ENCODE assay signal across 1 cellular context in genomic region chr1:54865238-54866073, GRCh38.
TF ChIP-seq lines count a peak whose summit lies in the region.

No MANE protein-coding gene starts in this region.

TF ChIP-seq in HepG2, 621 proteins besides CTCF, POLR2A, EP300 and RAD21 (continued from another document and continues in another):
- TF ChIP-seq MLXIP (CRISPR knock-in tag; IDR thresholded peaks at IDR 0.05; ENCODE audit: borderline replicate concordance) (no peak), TFDP2 (CRISPR knock-in tag; IDR thresholded peaks at IDR 0.05) (peak; percentile 55), SUZ12 (IDR thresholded peaks at IDR 0.05; ENCODE audit: low read depth, low read length) (no peak), ZNF501 (CRISPR knock-in tag; IDR thresholded peaks at IDR 0.05) (no peak; the same call in 1 of the 2 replicates), SMYD3 (CRISPR knock-in tag; IDR thresholded peaks at IDR 0.05) (peak; percentile 86), DNMT3B (CRISPR knock-in tag; conservative IDR thresholded peaks at IDR 0.05) (no peak), ZNF333 (CRISPR knock-in tag; IDR thresholded peaks at IDR 0.05; ENCODE audit: borderline replicate concordance) (no peak), FOXJ3 (CRISPR knock-in tag; IDR thresholded peaks at IDR 0.05; ENCODE audit: borderline replicate concordance) (no peak), AGO2 (optimal IDR thresholded peaks at IDR 0.05; ENCODE audit: low read depth, low read length) (no peak), ZBTB25 (CRISPR knock-in tag; IDR thresholded peaks at IDR 0.05) (peak; percentile 55), CCDC6 (CRISPR knock-in tag; IDR thresholded peaks at IDR 0.05) (no peak), ZNF337 (CRISPR knock-in tag; IDR thresholded peaks at IDR 0.05; ENCODE audit: borderline replicate concordance, low read depth) (0 out of 2 replicates have a peak, but pooled peaks have one; percentile 31), CBX1 (IDR thresholded peaks at IDR 0.05; ENCODE audit: low read depth) (no peak), SSRP1 (CRISPR knock-in tag; IDR thresholded peaks at IDR 0.05) (no peak), REPIN1 (CRISPR knock-in tag; IDR thresholded peaks at IDR 0.05; ENCODE audit: borderline replicate concordance, low read depth) (peak; percentile 84; the same call in 1 of the 2 replicates), ZFP62 (CRISPR knock-in tag; IDR thresholded peaks at IDR 0.05) (no peak), HNF4A (CRISPR knock-in tag; IDR thresholded peaks at IDR 0.05) (peak; percentile 59; the same call in 1 of the 2 replicates), TCF7 (IDR thresholded peaks at IDR 0.05; ENCODE audit: low read depth) (0 out of 2 replicates have a peak, but pooled peaks have one; percentile 30), THAP11 (CRISPR knock-in tag; IDR thresholded peaks at IDR 0.05) (no peak), RNF2 (conservative IDR thresholded peaks at IDR 0.05; ENCODE audit: low read depth) (no peak), ZNF598 (CRISPR knock-in tag; IDR thresholded peaks at IDR 0.05; ENCODE audit: borderline replicate concordance) (no peak), ZNF335 (CRISPR knock-in tag; IDR thresholded peaks at IDR 0.05) (0 out of 2 replicates have a peak, but pooled peaks have one; percentile 58), NFIC (IDR thresholded peaks at IDR 0.05; ENCODE audit: low read length) (peak; percentile 34; the same call in 1 of the 2 replicates), MTA1 (CRISPR knock-in tag; IDR thresholded peaks at IDR 0.05; ENCODE audit: borderline replicate concordance) (no peak), STAT5B (CRISPR knock-in tag; IDR thresholded peaks at IDR 0.05) (no peak), HES4 (CRISPR knock-in tag; IDR thresholded peaks at IDR 0.05; ENCODE audit: borderline replicate concordance) (no peak), STAG1 (CRISPR knock-in tag; IDR thresholded peaks at IDR 0.05) (peak; percentile 13; the same call in 1 of the 2 replicates), ZKSCAN1 (IDR thresholded peaks at IDR 0.05; ENCODE audit: low read length) (no peak), ZGPAT (CRISPR knock-in tag; IDR thresholded peaks at IDR 0.05) (peak; percentile 85), ZFY (CRISPR knock-in tag; IDR thresholded peaks at IDR 0.05) (0 out of 2 replicates have a peak, but pooled peaks have one; percentile 9), PHF21A (CRISPR knock-in tag; IDR thresholded peaks at IDR 0.05) (peak; percentile 73), NCOR1 (IDR thresholded peaks at IDR 0.05; ENCODE audit: borderline replicate concordance, low read length) (0 out of 2 replicates have a peak, but pooled peaks have one; percentile 19), ZNF746 (CRISPR knock-in tag; IDR thresholded peaks at IDR 0.05) (peak; percentile 97), IKZF1 (IDR thresholded peaks at IDR 0.05) (no peak), ZNF329 (CRISPR knock-in tag; IDR thresholded peaks at IDR 0.05; ENCODE audit: low read depth) (no peak), ZBTB37 (CRISPR knock-in tag; IDR thresholded peaks at IDR 0.05) (no peak)
- TF ChIP-seq, protein P1, sequence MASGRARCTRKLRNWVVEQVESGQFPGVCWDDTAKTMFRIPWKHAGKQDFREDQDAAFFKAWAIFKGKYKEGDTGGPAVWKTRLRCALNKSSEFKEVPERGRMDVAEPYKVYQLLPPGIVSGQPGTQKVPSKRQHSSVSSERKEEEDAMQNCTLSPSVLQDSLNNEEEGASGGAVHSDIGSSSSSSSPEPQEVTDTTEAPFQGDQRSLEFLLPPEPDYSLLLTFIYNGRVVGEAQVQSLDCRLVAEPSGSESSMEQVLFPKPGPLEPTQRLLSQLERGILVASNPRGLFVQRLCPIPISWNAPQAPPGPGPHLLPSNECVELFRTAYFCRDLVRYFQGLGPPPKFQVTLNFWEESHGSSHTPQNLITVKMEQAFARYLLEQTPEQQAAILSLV (CRISPR knock-in tag; IDR thresholded peaks at IDR 0.05; ENCODE audit: borderline replicate concordance), result no peak
- TF ChIP-seq, protein P2, sequence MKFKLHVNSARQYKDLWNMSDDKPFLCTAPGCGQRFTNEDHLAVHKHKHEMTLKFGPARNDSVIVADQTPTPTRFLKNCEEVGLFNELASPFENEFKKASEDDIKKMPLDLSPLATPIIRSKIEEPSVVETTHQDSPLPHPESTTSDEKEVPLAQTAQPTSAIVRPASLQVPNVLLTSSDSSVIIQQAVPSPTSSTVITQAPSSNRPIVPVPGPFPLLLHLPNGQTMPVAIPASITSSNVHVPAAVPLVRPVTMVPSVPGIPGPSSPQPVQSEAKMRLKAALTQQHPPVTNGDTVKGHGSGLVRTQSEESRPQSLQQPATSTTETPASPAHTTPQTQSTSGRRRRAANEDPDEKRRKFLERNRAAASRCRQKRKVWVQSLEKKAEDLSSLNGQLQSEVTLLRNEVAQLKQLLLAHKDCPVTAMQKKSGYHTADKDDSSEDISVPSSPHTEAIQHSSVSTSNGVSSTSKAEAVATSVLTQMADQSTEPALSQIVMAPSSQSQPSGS (CRISPR knock-in tag; IDR thresholded peaks at IDR 0.05), result peak; percentile 76
- TF ChIP-seq, protein P3, sequence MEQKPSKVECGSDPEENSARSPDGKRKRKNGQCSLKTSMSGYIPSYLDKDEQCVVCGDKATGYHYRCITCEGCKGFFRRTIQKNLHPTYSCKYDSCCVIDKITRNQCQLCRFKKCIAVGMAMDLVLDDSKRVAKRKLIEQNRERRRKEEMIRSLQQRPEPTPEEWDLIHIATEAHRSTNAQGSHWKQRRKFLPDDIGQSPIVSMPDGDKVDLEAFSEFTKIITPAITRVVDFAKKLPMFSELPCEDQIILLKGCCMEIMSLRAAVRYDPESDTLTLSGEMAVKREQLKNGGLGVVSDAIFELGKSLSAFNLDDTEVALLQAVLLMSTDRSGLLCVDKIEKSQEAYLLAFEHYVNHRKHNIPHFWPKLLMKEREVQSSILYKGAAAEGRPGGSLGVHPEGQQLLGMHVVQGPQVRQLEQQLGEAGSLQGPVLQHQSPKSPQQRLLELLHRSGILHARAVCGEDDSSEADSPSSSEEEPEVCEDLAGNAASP (CRISPR knock-in tag; IDR thresholded peaks at IDR 0.05; ENCODE audit: borderline replicate concordance), result peak; percentile 92
- TF ChIP-seq, protein P4, sequence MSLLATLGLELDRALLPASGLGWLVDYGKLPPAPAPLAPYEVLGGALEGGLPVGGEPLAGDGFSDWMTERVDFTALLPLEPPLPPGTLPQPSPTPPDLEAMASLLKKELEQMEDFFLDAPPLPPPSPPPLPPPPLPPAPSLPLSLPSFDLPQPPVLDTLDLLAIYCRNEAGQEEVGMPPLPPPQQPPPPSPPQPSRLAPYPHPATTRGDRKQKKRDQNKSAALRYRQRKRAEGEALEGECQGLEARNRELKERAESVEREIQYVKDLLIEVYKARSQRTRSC (CRISPR knock-in tag; IDR thresholded peaks at IDR 0.05; ENCODE audit: low read depth), result no peak
- TF ChIP-seq, protein P5, sequence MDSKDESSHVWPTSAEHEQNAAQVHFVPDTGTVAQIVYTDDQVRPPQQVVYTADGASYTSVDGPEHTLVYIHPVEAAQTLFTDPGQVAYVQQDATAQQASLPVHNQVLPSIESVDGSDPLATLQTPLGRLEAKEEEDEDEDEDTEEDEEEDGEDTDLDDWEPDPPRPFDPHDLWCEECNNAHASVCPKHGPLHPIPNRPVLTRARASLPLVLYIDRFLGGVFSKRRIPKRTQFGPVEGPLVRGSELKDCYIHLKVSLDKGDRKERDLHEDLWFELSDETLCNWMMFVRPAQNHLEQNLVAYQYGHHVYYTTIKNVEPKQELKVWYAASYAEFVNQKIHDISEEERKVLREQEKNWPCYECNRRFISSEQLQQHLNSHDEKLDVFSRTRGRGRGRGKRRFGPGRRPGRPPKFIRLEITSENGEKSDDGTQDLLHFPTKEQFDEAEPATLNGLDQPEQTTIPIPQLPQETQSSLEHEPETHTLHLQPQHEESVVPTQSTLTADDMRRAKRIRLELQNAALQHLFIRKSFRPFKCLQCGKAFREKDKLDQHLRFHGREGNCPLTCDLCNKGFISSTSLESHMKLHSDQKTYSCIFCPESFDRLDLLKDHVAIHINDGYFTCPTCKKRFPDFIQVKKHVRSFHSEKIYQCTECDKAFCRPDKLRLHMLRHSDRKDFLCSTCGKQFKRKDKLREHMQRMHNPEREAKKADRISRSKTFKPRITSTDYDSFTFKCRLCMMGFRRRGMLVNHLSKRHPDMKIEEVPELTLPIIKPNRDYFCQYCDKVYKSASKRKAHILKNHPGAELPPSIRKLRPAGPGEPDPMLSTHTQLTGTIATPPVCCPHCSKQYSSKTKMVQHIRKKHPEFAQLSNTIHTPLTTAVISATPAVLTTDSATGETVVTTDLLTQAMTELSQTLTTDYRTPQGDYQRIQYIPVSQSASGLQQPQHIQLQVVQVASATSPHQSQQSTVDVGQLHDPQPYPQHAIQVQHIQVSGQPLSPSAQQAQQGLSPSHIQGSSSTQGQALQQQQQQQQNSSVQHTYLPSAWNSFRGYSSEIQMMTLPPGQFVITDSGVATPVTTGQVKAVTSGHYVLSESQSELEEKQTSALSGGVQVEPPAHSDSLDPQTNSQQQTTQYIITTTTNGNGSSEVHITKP (CRISPR knock-in tag; IDR thresholded peaks at IDR 0.05; ENCODE audit: low read depth), result peak; percentile 74; the same call in 1 of the 2 replicates
